17 cellular contexts compared by ENCODE assay signal in the genomic region with DNA sequence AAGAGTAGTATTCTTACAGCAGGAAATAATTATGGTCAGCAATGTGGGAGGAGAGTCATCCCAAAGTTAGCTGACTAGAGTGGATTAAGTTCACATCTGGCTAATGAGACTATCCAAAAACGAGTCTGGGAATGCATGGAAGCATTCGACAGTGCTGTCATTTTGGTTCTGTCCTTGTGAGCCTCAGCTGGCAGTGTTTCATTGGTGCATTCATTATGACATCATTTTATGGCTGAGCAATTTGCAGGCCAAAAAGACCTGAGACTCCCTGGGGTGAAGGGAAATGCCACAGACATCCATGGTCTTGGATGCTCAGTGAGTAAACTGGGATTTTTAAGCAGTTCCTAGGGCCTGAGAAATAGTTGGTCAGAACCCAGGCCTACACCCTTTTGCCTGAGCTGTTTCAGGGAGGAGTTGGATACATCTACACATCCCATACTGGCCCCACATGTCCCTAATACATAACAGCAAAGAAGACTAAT.
DNase-seq lines count a peak whose midpoint lies in the region; ATAC-seq and TF ChIP-seq lines count a peak whose summit lies in the region.
"Had no signal": no experiment of that assay in that cellular context is flagged by ENCODE, and none has a peak within 500 bp of the region (broad histone marks: within the 10 kb centered on the region; RNA-seq: fewer than 3 reads in every experiment).

No MANE protein-coding gene starts in this region.

- no peak overlapping the region for H3K4me2 ChIP-seq in SK-N-SH

- H3K9me3 ChIP-seq in heart right ventricle (no peaks in the 10 kb centered on the region), left ventricle myocardium inferior (replicated peaks) (no peaks in the 10 kb centered on the region), SK-N-SH (no peaks in the 10 kb centered on the region)
- H3K9me3 ChIP-seq: lower lobe of right lung, neutrophil, spleen had no signal

- peaks cover 0 to 14% (median 0%) of the 10 kb centered on the region in 9 donors for H3K4me1 ChIP-seq in heart right ventricle
- H3K4me1 ChIP-seq in left ventricle myocardium inferior, result no peaks in the 10 kb centered on the region
- peaks cover 0 to 10% of the 10 kb centered on the region in 2 experiments; a peak in 2 of 4 replicates for H3K4me1 ChIP-seq in SK-N-SH (ENCODE audit: control insufficient read depth in 1 of 2, insufficient read depth in 2 of 2, low read depth in 1 of 2, low read length in 1 of 2)
- H3K4me1 ChIP-seq: lower lobe of right lung had no signal

- no peak for TF ChIP-seq RAD21 in SK-N-SH (IDR thresholded peaks at IDR 0.05; ENCODE audit: low read length)

- H3K9me2 ChIP-seq in SK-N-SH, result no peaks in the 10 kb centered on the region

- H3K9ac ChIP-seq in SK-N-SH, result no peak overlapping the region; the same call in 1 of the 2 replicates

- H3F3A ChIP-seq in SK-N-SH (replicated peaks; ENCODE audit: insufficient read depth), result no peaks in the 10 kb centered on the region

- H3K27ac ChIP-seq in heart right ventricle (peak overlapping the region in 6 of 10 donors; percentile 36 to 70 (median 43)), left ventricle myocardium inferior (replicated peaks) (no peak overlapping the region), SK-N-SH (ENCODE audit: low read depth in 2 of 2, low read length in 1 of 2) (peak overlapping the region in 1 of 2 experiments; percentile 83; a peak in 2 of 4 replicates)
- H3K27ac ChIP-seq: lower lobe of right lung, neutrophil, SJCRH30, spleen had no signal

- no peaks in the 10 kb centered on the region for H3K79me2 ChIP-seq in SK-N-SH (ENCODE audit: insufficient read depth)

- ATAC-seq in heart right ventricle (peak in 7 of 8 donors; percentile 58 to 92 (median 76)), GM21737 (IDR thresholded peaks at IDR 0.05; ENCODE audit: unreplicated experiment) (no peak)
- ATAC-seq: activated CD8-positive, alpha-beta T cell treated with anti-CD3 and anti-CD28 coated beads, Interleukin-2, amount 10 ng/mL, durations not matched to agents 7 days and 5 days; lower lobe of right lung had no signal

- no peak overlapping the region for H3K4me3 ChIP-seq in heart right ventricle
- H3K4me3 ChIP-seq in left ventricle myocardium inferior, result no peak overlapping the region
- no peak overlapping the region for H3K4me3 ChIP-seq in SK-N-SH (ENCODE audit: low read depth in 2 of 2, low read length in 1 of 2)
- H3K4me3 ChIP-seq: lower lobe of right lung, SJCRH30, spleen had no signal

- 62 to 66% methylated on average over 2 of the region's 2 CpGs for WGBS in heart right ventricle, 2 donors
- 4% methylated on average over 2 of the region's 2 CpGs for WGBS in SK-N-SH (ENCODE audit: low lambda C conversion rate)

- H4K20me1 ChIP-seq in SK-N-SH (ENCODE audit: insufficient read depth), result no peaks in the 10 kb centered on the region

- intact Hi-C loops in heart right ventricle (cut with DNase I), result no loop called here
- intact Hi-C loops in left ventricle myocardium inferior (cut with micrococcal nuclease), result no loop called here

- POLR2A ChIA-PET in SK-N-SH (lab: Yijun Ruan, JAX), result no interaction called here

- DNase-seq in heart right ventricle (peak in 1 of 2 donors; percentile 14), left ventricle myocardium inferior (no peak), SK-N-SH (no peak), fibroblast of the conjunctiva (ENCODE audit: low read depth) (peak; percentile 53), stromal cell of bone marrow (ENCODE audit: low read depth) (peak; percentile 96), globus pallidus (ENCODE audit: low spot score) (no peak), SKM-1 (lab: John Stamatoyannopoulos, UW; ENCODE audit: unreplicated experiment) (no peak)
- DNase-seq: 8988T; activated CD8-positive, alpha-beta T cell treated with anti-CD3 and anti-CD28 coated beads, Interleukin-2, amount 10 ng/mL, durations not matched to agents 7 days and 5 days; activated effector memory CD4-positive, alpha-beta T cell treated with anti-CD3 and anti-CD28 coated beads, Interleukin-2, amount 50 U/mL, for 16 hours; lower lobe of right lung; NCI-H1048; NCI-H226; spleen had no signal

- no peaks in the 10 kb centered on the region for H3K36me3 ChIP-seq in heart right ventricle
- no peaks in the 10 kb centered on the region for H3K36me3 ChIP-seq in left ventricle myocardium inferior
- no peaks in the 10 kb centered on the region for H3K36me3 ChIP-seq in SK-N-SH (replicated peaks in 1 of 2; ENCODE audit: control insufficient read depth in 1 of 2, insufficient read depth in 2 of 2, low read length in 1 of 2)
- H3K36me3 ChIP-seq: lower lobe of right lung, neutrophil, SJCRH30, spleen had no signal

- no peak for TF ChIP-seq EP300 in SK-N-SH (IDR thresholded peaks at IDR 0.05; ENCODE audit: borderline replicate concordance in 1 of 2, low read depth in 1 of 2, low read length in 1 of 2)

- CTCF ChIA-PET in SK-N-SH (lab: Yijun Ruan, JAX), result no interaction called here

- H3K27me3 ChIP-seq in heart right ventricle (no peaks in the 10 kb centered on the region), left ventricle myocardium inferior (ENCODE audit: low read depth) (no peaks in the 10 kb centered on the region), SK-N-SH (ENCODE audit: insufficient read depth) (no peaks in the 10 kb centered on the region)
- H3K27me3 ChIP-seq: neutrophil, spleen had no signal

- peak overlapping the region; percentile 2; the same call in 1 of the 2 replicates for H2AFZ ChIP-seq in SK-N-SH (ENCODE audit: low read depth)

- TF ChIP-seq CTCF in heart right ventricle (IDR thresholded peaks at IDR 0.05), result no peak
- TF ChIP-seq CTCF in left ventricle myocardium inferior (IDR thresholded peaks at IDR 0.05; ENCODE audit: borderline replicate concordance), result no peak
- TF ChIP-seq CTCF in SK-N-SH (IDR thresholded peaks at IDR 0.05), result no peak

TF ChIP-seq in SK-N-SH, 30 proteins besides CTCF, POLR2A, EP300 and RAD21:
- TF ChIP-seq YY1 (IDR thresholded peaks at IDR 0.05; ENCODE audit: low read depth) (0 out of 2 replicates have a peak, but pooled peaks have one; percentile 22), TCF12 (IDR thresholded peaks at IDR 0.05) (peak; percentile 75), ELF1 (IDR thresholded peaks at IDR 0.05) (no peak)

Comparison
In these comparisons a context has a peak if more than half of its experiments do, and no peak if none do; other contexts are left out.
1. DNase-seq: peak in fibroblast of the conjunctiva (single experiment) and stromal cell of bone marrow (single experiment); none in left ventricle myocardium inferior (single experiment), SK-N-SH (single experiment), globus pallidus (single experiment) and SKM-1 (single experiment).